ENCODE assay signal across 14 cellular contexts in the genomic region with DNA sequence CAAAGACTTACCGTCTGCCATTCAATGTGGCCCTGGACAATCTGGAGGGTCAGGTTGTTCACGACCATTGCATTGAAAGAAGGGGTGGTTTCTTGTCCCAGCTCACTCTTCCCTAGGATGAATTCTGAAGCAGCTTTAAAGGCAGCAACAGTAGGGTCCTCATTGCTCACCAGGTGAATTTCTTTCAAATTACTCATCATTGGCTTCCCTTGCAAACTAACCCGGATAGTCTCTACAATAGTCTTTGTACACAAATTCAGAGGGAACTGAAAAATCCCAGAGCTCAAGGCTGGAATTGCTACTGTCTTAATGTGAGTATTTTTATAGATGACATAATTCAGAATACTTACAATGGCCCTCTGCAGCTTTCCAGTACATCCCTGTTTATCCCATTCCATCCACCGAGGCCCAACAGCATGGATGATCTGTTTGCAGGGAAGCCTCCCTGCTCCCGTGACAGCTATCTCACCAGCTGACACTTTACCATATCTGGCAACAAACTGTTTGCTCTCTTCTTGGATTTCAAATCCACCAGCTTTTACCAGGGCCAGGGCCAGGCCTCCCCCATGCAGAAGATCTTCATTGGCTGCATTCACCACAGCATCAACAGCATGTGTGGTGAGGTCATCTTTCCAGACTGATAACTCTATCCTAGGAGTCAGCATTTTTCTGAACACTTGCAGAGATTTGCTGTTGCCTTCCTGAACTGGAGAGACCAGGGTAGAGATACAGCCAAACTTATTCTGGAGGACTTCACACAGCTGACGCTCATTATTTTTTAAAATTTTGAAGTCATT. TPM values are rescaled to one million over a fixed set of nuclear protein-coding genes. Genes with fewer than 3 reads are reported as not detected.
DNase-seq lines count a peak whose midpoint lies in the region; ATAC-seq and TF ChIP-seq lines count a peak whose summit lies in the region.
"Had no signal": no experiment of that assay in that cellular context is flagged by ENCODE, and none has a peak within 500 bp of the region (broad histone marks: within the 10 kb centered on the region; RNA-seq: fewer than 3 reads in every experiment).

No MANE protein-coding gene starts in this region.

- H3K4me3 ChIP-seq in breast epithelium: no peak overlapping the region
- H3K4me3 ChIP-seq in H7 (ENCODE audit: insufficient read depth, low read depth, low read length): no peak overlapping the region
- H3K4me3 ChIP-seq: gastroesophageal sphincter, vagina had no signal

- H3K9me3 ChIP-seq in breast epithelium: no peaks in the 10 kb centered on the region
- H3K9me3 ChIP-seq: gastroesophageal sphincter, vagina had no signal

- H3K4me3 Mint-ChIP-seq in MCF 10A (ENCODE audit: unreplicated experiment) (no peak overlapping the region), WTC11 (no peak overlapping the region), type B pancreatic cell (no peak overlapping the region)
- H3K4me3 Mint-ChIP-seq: activated CD8-positive, alpha-beta T cell treated with anti-CD3 and anti-CD28 coated beads for 36 hours; activated naive CD4-positive, alpha-beta T cell treated with anti-CD3 and anti-CD28 coated beads, Interleukin-2, amount 10 ng/mL, durations not matched to agents 7 days and 5 days had no signal

- no peaks in the 10 kb centered on the region for H3K4me1 Mint-ChIP-seq in MCF 10A (ENCODE audit: insufficient read depth, unreplicated experiment)
- peaks cover 34% of the 10 kb centered on the region for H3K4me1 Mint-ChIP-seq in WTC11
- peaks cover 4% of the 10 kb centered on the region for H3K4me1 Mint-ChIP-seq in type B pancreatic cell (ENCODE audit: unreplicated experiment)

- CTCF ChIA-PET in MCF 10A (lab: Yijun Ruan, JAX) (interaction anchor here (0.7 to 9.5 kb wide), 4 partner anchors 19 to 123 kb away, joined by 3 to 140 read pairs (median 4); a partner anchor contains a TSS), WTC11 (lab: Charles Lee) (no interaction called here)

- in situ Hi-C loops in GM13976 (cut with MboI; ENCODE audit: low sequenced_read_pairs, unreplicated experiment): loop anchor here (5.0 kb wide), 1 partner anchor 122 kb away; no protein-coding TSS in a partner anchor

- BruUV-seq in MCF 10A (replicated peaks; lab: Mats Ljungman, UMichigan): TSS peak; percentile 28

- H3K36me3 Mint-ChIP-seq in MCF 10A (ENCODE audit: insufficient read depth, unreplicated experiment): peaks cover 27% of the 10 kb centered on the region
- no peaks in the 10 kb centered on the region for H3K36me3 Mint-ChIP-seq in WTC11
- peaks cover 4% of the 10 kb centered on the region for H3K36me3 Mint-ChIP-seq in type B pancreatic cell

- DNase-seq in MCF 10A (ENCODE audit: unreplicated experiment): no peak
- no peak for DNase-seq in breast epithelium (ENCODE audit: low spot score in 2 of 2)
- no peak for DNase-seq in WTC11 (ENCODE audit: low spot score)
- no peak for DNase-seq in left cardiac atrium
- DNase-seq in type B pancreatic cell (ENCODE audit: extremely low spot score, unreplicated experiment): no peak
- no peak for DNase-seq in GM13976 (ENCODE audit: low spot score)
- DNase-seq in H7: no peak
- DNase-seq: activated CD8-positive, alpha-beta T cell treated with anti-CD3 and anti-CD28 coated beads for 36 hours; activated naive CD4-positive, alpha-beta T cell treated with anti-CD3 and anti-CD28 coated beads, Interleukin-2, amount 10 ng/mL, durations not matched to agents 7 days and 5 days; nucleus accumbens; T-helper 2 cell had no signal

- H3K27me3 Mint-ChIP-seq in MCF 10A (ENCODE audit: insufficient read depth, unreplicated experiment) (no peaks in the 10 kb centered on the region), WTC11 (ENCODE audit: low read depth) (no peaks in the 10 kb centered on the region), type B pancreatic cell (no peaks in the 10 kb centered on the region)
- H3K27me3 Mint-ChIP-seq: activated CD8-positive, alpha-beta T cell treated with anti-CD3 and anti-CD28 coated beads for 36 hours; activated naive CD4-positive, alpha-beta T cell treated with anti-CD3 and anti-CD28 coated beads, Interleukin-2, amount 10 ng/mL, durations not matched to agents 7 days and 5 days had no signal

- H3K36me3 ChIP-seq in breast epithelium (peaks cover 9% of the 10 kb centered on the region), H7 (replicated peaks; ENCODE audit: control insufficient read depth, insufficient read depth, low read length) (no peaks in the 10 kb centered on the region)

- H3K4me1 ChIP-seq in breast epithelium: no peaks in the 10 kb centered on the region
- H3K4me1 ChIP-seq: vagina had no signal

- H3K27ac Mint-ChIP-seq in MCF 10A (ENCODE audit: low read depth, unreplicated experiment): no peak overlapping the region
- peak overlapping the region; percentile 41; the same call in 1 of the 2 replicates for H3K27ac Mint-ChIP-seq in WTC11
- H3K27ac Mint-ChIP-seq in type B pancreatic cell: peak overlapping the region; percentile 60
- H3K27ac Mint-ChIP-seq: activated CD8-positive, alpha-beta T cell treated with anti-CD3 and anti-CD28 coated beads for 36 hours; activated naive CD4-positive, alpha-beta T cell treated with anti-CD3 and anti-CD28 coated beads, Interleukin-2, amount 10 ng/mL, durations not matched to agents 7 days and 5 days had no signal

- no peak for TF ChIP-seq CTCF in MCF 10A (IDR thresholded peaks at IDR 0.05; ENCODE audit: unreplicated experiment)
- TF ChIP-seq CTCF in breast epithelium (IDR thresholded peaks at IDR 0.05): no peak
- no peak for TF ChIP-seq CTCF in WTC11 (IDR thresholded peaks at IDR 0.05)
- no peak for TF ChIP-seq CTCF in type B pancreatic cell (conservative IDR thresholded peaks at IDR 0.05)
- no peak for TF ChIP-seq CTCF in GM13976 (IDR thresholded peaks at IDR 0.05; ENCODE audit: borderline replicate concordance, control extremely low read depth, extremely low read depth, insufficient read depth, missing control alignments)

- intact Hi-C loops in MCF 10A (cut with micrococcal nuclease): no loop called here
- intact Hi-C loops in breast epithelium (cut with DNase I; ENCODE audit: low total_unique reads): no loop called here
- intact Hi-C loops in left cardiac atrium (cut with DNase I): no loop called here

- no peak for TF ChIP-seq POLR2A in breast epithelium (IDR thresholded peaks at IDR 0.05)

- H3K9me3 Mint-ChIP-seq in MCF 10A (ENCODE audit: unreplicated experiment) (no peaks in the 10 kb centered on the region), WTC11 (no peaks in the 10 kb centered on the region), type B pancreatic cell (no peaks in the 10 kb centered on the region)
- H3K9me3 Mint-ChIP-seq: activated CD8-positive, alpha-beta T cell treated with anti-CD3 and anti-CD28 coated beads for 36 hours; activated naive CD4-positive, alpha-beta T cell treated with anti-CD3 and anti-CD28 coated beads, Interleukin-2, amount 10 ng/mL, durations not matched to agents 7 days and 5 days had no signal

- no peaks in the 10 kb centered on the region for H3K27me3 ChIP-seq in breast epithelium
- no peaks in the 10 kb centered on the region for H3K27me3 ChIP-seq in H7 (ENCODE audit: control insufficient read depth, insufficient read depth, low read length)
- H3K27me3 ChIP-seq: gastroesophageal sphincter, vagina had no signal

- no peak overlapping the region for H3K27ac ChIP-seq in breast epithelium
- H3K27ac ChIP-seq: gastroesophageal sphincter, vagina had no signal

- ATAC-seq in WTC11 (no peak), left cardiac atrium (peak; percentile 86 to 91), HG02678 (IDR thresholded peaks at IDR 0.05; ENCODE audit: unreplicated experiment) (no peak)
- ATAC-seq: activated CD8-positive, alpha-beta T cell treated with anti-CD3 and anti-CD28 coated beads for 36 hours; gastroesophageal sphincter had no signal

- POLR2A ChIA-PET in MCF 10A (lab: Yijun Ruan, JAX) (interaction anchor here (0.8 to 1.5 kb wide), 3 partner anchors 9 to 125 kb away, joined by 3 to 5 read pairs (median 3); a partner anchor contains a TSS), WTC11 (lab: Charles Lee) (no interaction called here)

TF ChIP-seq in WTC11, 78 proteins besides CTCF, POLR2A, EP300 and RAD21 (continues in another document):
- TF ChIP-seq ZNF396 (CRISPR knock-in tag; IDR thresholded peaks at IDR 0.05; ENCODE audit: borderline replicate concordance) (no peak), SMAD4 (CRISPR knock-in tag; IDR thresholded peaks at IDR 0.05) (no peak), JUN (CRISPR knock-in tag; IDR thresholded peaks at IDR 0.05) (no peak), FOXP1 (CRISPR knock-in tag; IDR thresholded peaks at IDR 0.05; ENCODE audit: borderline replicate concordance) (no peak)
- TF ChIP-seq, protein P1, sequence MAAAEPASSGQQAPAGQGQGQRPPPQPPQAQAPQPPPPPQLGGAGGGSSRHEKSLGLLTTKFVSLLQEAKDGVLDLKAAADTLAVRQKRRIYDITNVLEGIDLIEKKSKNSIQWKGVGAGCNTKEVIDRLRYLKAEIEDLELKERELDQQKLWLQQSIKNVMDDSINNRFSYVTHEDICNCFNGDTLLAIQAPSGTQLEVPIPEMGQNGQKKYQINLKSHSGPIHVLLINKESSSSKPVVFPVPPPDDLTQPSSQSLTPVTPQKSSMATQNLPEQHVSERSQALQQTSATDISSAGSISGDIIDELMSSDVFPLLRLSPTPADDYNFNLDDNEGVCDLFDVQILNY (CRISPR knock-in tag; IDR thresholded peaks at IDR 0.05): no peak

RNA-seq across cellular contexts. Expression of a gene that starts 8.6 kb away (rescaled TPM):
- total RNA-seq in MCF 10A (2022) (6.3 and 11.9 TPM in 2 replicates), breast epithelium (10 to 100 TPM; 17.4 to 55.1 (median 39.7) TPM), WTC11 (2021) (1.8 to 2.1 TPM (median 1.9 TPM) in 3 replicates), left cardiac atrium (10 to 100 TPM; 16.8 to 27.0 TPM), type B pancreatic cell (ENCODE audit: low replicate concordance) (11.1 and 23.0 TPM in 2 replicates)
- total RNA-seq in H7 (2014; rRNA removed; shearing (Covaris generic)): 1.1 TPM in 2 replicates

RNA-seq across cellular contexts. Expression of a gene that starts 8.7 kb away (rescaled TPM):
- total RNA-seq in MCF 10A (2022) (19.0 and 19.1 TPM in 2 replicates), breast epithelium (10 to 100 TPM; 19.0 to 30.1 (median 29.2) TPM), WTC11 (2021) (4.4 to 4.9 TPM (median 4.6 TPM) in 3 replicates), left cardiac atrium (10 to 100 TPM; 13.6 to 25.0 TPM), type B pancreatic cell (ENCODE audit: low replicate concordance) (17.3 and 34.9 TPM in 2 replicates)
- total RNA-seq in H7 (2014; rRNA removed; shearing (Covaris generic)): 1.9 and 2.0 TPM in 2 replicates

RNA-seq across cellular contexts. Expression of a gene that starts 22.0 kb away (rescaled TPM):
- total RNA-seq in MCF 10A (2022): not detected in 2 replicates
- total RNA-seq in breast epithelium: 1 to 10 TPM; 2.9 to 5.6 (median 5.4) TPM
- total RNA-seq in WTC11 (2021): 0.15 to 0.39 TPM (median 0.37 TPM) in 3 replicates
- total RNA-seq in left cardiac atrium: 1 to 10 TPM; 1.5 to 1.6 TPM
- 0.26 and 0.29 TPM in 2 replicates for total RNA-seq in type B pancreatic cell (ENCODE audit: low replicate concordance)
- total RNA-seq in H7 (2014; rRNA removed; shearing (Covaris generic)): not detected in 2 replicates

RNA-seq across cellular contexts. Expression of a gene that starts 40.7 kb away (rescaled TPM):
- total RNA-seq in MCF 10A (2022) (101 and 104 TPM in 2 replicates), breast epithelium (10 to 100 TPM; 40.3 to 51.7 (median 42.4) TPM), WTC11 (2021) (53.8 to 58.8 TPM (median 58.2 TPM) in 3 replicates), left cardiac atrium (10 to 100 TPM; 44.3 to 63.4 TPM), type B pancreatic cell (ENCODE audit: low replicate concordance) (63.9 and 67.7 TPM in 2 replicates)
- total RNA-seq in H7 (2014; rRNA removed; shearing (Covaris generic)): 20.4 and 34.1 TPM in 2 replicates

Comparison
In these comparisons a context has a peak if more than half of its experiments do, and no peak if none do; other contexts are left out.
1. ATAC-seq: peak in left cardiac atrium (2 of 2); none in WTC11 (single experiment) and HG02678 (single experiment).